1 cellular context compared by ENCODE assay signal in genomic region chr10:28242560-28243204, GRCh38.
TF ChIP-seq lines count a peak whose summit lies in the region.

No MANE protein-coding gene starts in this region.

TF ChIP-seq in HCT116, 20 proteins besides CTCF, POLR2A, EP300 and RAD21 (continued from another document):
- TF ChIP-seq ZBTB33 (IDR thresholded peaks at IDR 0.05; ENCODE audit: extremely low read depth, insufficient replicate concordance, low read length) (no peak), SIN3A (IDR thresholded peaks at IDR 0.05; ENCODE audit: low read depth) (no peak), CEBPB (IDR thresholded peaks at IDR 0.05; ENCODE audit: low read depth) (no peak), ZFX (IDR thresholded peaks at IDR 0.05) (no peak), EGR1 (IDR thresholded peaks at IDR 0.05; ENCODE audit: low read depth) (no peak), EZH2 (IDR thresholded peaks at IDR 0.05) (no peak), EZH2phosphoT487 (IDR thresholded peaks at IDR 0.05; ENCODE audit: borderline replicate concordance) (no peak), YY1 (IDR thresholded peaks at IDR 0.05; ENCODE audit: extremely low read depth, insufficient replicate concordance, low read depth, low read length) (no peak), REST (IDR thresholded peaks at IDR 0.05; ENCODE audit: low read depth) (no peak), SRF (IDR thresholded peaks at IDR 0.05; ENCODE audit: low read depth) (no peak), MAX (IDR thresholded peaks at IDR 0.05) (no peak), ATF3 (IDR thresholded peaks at IDR 0.05) (no peak), POLR2AphosphoS5 (IDR thresholded peaks at IDR 0.05; ENCODE audit: low read depth, low read length) (no peak)
